In genomic region chr7:157691521-157692155, GRCh38 we compare ENCODE assay signal across 10 cellular contexts.
A peak's percentile ranks its signal among the peaks of the same experiment; 100 is the strongest.
DNase-seq lines count a peak whose midpoint lies in the region; ATAC-seq, FAIRE-seq and TF ChIP-seq lines count a peak whose summit lies in the region.
"Had no signal": no experiment of that assay in that cellular context is flagged by ENCODE, and none has a peak within 500 bp of the region (broad histone marks: within the 10 kb centered on the region; RNA-seq: fewer than 3 reads in every experiment).

No MANE protein-coding gene starts in this region.

- TF ChIP-seq POLR2A in endothelial cell of umbilical vein (IDR thresholded peaks at IDR 0.05; ENCODE audit: low read depth, low read length), result no peak

- H3K4me2 ChIP-seq in endothelial cell of umbilical vein (ENCODE audit: insufficient read depth, low read length), result no peak overlapping the region

- intact Hi-C loops in Calu3 (cut with micrococcal nuclease; ENCODE audit: unreplicated experiment) (no loop called here), endothelial cell of umbilical vein (cut with micrococcal nuclease) (no loop called here)

- no TSS peak for BruUV-seq in Calu3 (replicated peaks; lab: Mats Ljungman, UMichigan)
- no TSS peak for BruUV-seq in endothelial cell of umbilical vein (replicated peaks; lab: Mats Ljungman, UMichigan)

- CTCF ChIA-PET in Calu3 (lab: Charles Lee), result interaction anchor here (0.6 kb wide), 1 partner anchor 137 kb away, joined by 3 read pairs; no protein-coding TSS in a partner anchor
- CTCF ChIA-PET in endothelial cell of umbilical vein (lab: Charles Lee), result interaction anchor here (0.6 kb wide), 1 partner anchor 803 kb away, joined by 4 read pairs; no protein-coding TSS in a partner anchor

- H4K20me1 ChIP-seq in endothelial cell of umbilical vein (replicated peaks; ENCODE audit: control insufficient read depth, extremely low read depth, insufficient read depth, low read length), result no peaks in the 10 kb centered on the region

- DNase-seq in Calu3, result no peak
- DNase-seq in NCI-H345 (lab: John Stamatoyannopoulos, UW), result peak; percentile 33
- peak; percentile 4 for DNase-seq in endothelial cell of umbilical vein (ENCODE audit: low read depth, low spot score)
- peak; percentile 83 for DNase-seq in osteocyte (ENCODE audit: extremely low spot score, unreplicated experiment)
- DNase-seq in iPS-NIHi11 (ENCODE audit: low spot score), result no peak
- no peak for DNase-seq in putamen (ENCODE audit: low spot score)
- DNase-seq in KBM-7, result no peak
- DNase-seq: MM.1S had no signal

- no peak overlapping the region for H3K4me3 ChIP-seq in endothelial cell of umbilical vein (replicated peaks in 1 of 3; ENCODE audit: insufficient read depth in 1 of 3, low read depth in 1 of 3, low read length in 3 of 3)

- H3K36me3 Mint-ChIP-seq in Calu3 (ENCODE audit: insufficient read depth, unreplicated experiment), result peaks cover 8% of the 10 kb centered on the region
- H3K36me3 Mint-ChIP-seq in osteocyte (ENCODE audit: unreplicated experiment), result no peaks in the 10 kb centered on the region

- H3K9me3 Mint-ChIP-seq in Calu3 (ENCODE audit: low read depth, unreplicated experiment) (no peaks in the 10 kb centered on the region), osteocyte (ENCODE audit: unreplicated experiment) (peaks cover 3% of the 10 kb centered on the region)

- peaks cover 51 to 71% of the 10 kb centered on the region in 2 experiments for H3K27me3 ChIP-seq in endothelial cell of umbilical vein (ENCODE audit: control insufficient read depth in 2 of 2, insufficient read depth in 2 of 2, low read length in 2 of 2)

- no peaks in the 10 kb centered on the region for H3K79me2 ChIP-seq in endothelial cell of umbilical vein (ENCODE audit: control insufficient read depth, insufficient read depth, low read length)

- H2AFZ ChIP-seq in endothelial cell of umbilical vein (ENCODE audit: low read depth, low read length), result no peak overlapping the region

- H3K9me3 ChIP-seq in endothelial cell of umbilical vein (replicated peaks; ENCODE audit: control insufficient read depth, insufficient read depth, low read length), result no peaks in the 10 kb centered on the region
- H3K9me3 ChIP-seq: neutrophil had no signal

- H3K27ac Mint-ChIP-seq in Calu3 (ENCODE audit: unreplicated experiment) (no peak overlapping the region), osteocyte (ENCODE audit: unreplicated experiment) (no peak overlapping the region)

- H3K9ac ChIP-seq in endothelial cell of umbilical vein (replicated peaks; ENCODE audit: extremely low read depth, insufficient read depth, low read length), result no peak overlapping the region

- H3K36me3 ChIP-seq in endothelial cell of umbilical vein (ENCODE audit: control insufficient read depth in 2 of 2, extremely low read depth in 1 of 2, insufficient read depth in 2 of 2, low read length in 2 of 2), result no peaks in the 10 kb centered on the region
- H3K36me3 ChIP-seq: neutrophil had no signal

- no peaks in the 10 kb centered on the region for H3K9me1 ChIP-seq in endothelial cell of umbilical vein (replicated peaks; ENCODE audit: control insufficient read depth, extremely low read depth, insufficient read depth, low read length)

- no peaks in the 10 kb centered on the region for H3K4me1 ChIP-seq in endothelial cell of umbilical vein (ENCODE audit: control insufficient read depth, extremely low read depth, insufficient read depth, low read length)

- no peaks in the 10 kb centered on the region for H3K4me1 Mint-ChIP-seq in Calu3 (ENCODE audit: low read depth, unreplicated experiment)
- H3K4me1 Mint-ChIP-seq in osteocyte (ENCODE audit: unreplicated experiment), result peaks cover 9% of the 10 kb centered on the region

- H3K27ac ChIP-seq in endothelial cell of umbilical vein (ENCODE audit: insufficient read depth, low read depth, low read length), result no peak overlapping the region
- H3K27ac ChIP-seq: neutrophil had no signal

- in situ Hi-C loops in KBM-7 (cut with MboI; ENCODE audit: low pct_unique_long_range_greater_than_20kb, low sequenced_read_pairs), result no loop called here

- H3K4me3 Mint-ChIP-seq in Calu3 (ENCODE audit: low read depth, unreplicated experiment) (peak overlapping the region; percentile 48), osteocyte (ENCODE audit: unreplicated experiment) (peak overlapping the region; percentile 29)

- POLR2A ChIA-PET in endothelial cell of umbilical vein (lab: Charles Lee), result no interaction called here

- no peak for ATAC-seq in GM18907 (IDR thresholded peaks at IDR 0.05; ENCODE audit: unreplicated experiment)

- dilution Hi-C loops in endothelial cell of umbilical vein (cut with MboI; ENCODE audit: extremely low pct_ligation_motif_present, low sequenced_read_pairs), result no loop called here

- no peak for FAIRE-seq in endothelial cell of umbilical vein (lab: Jason Lieb, UNC)

- no peaks in the 10 kb centered on the region for H3K27me3 Mint-ChIP-seq in Calu3 (ENCODE audit: unreplicated experiment)
- peaks cover 47% of the 10 kb centered on the region for H3K27me3 Mint-ChIP-seq in osteocyte (ENCODE audit: unreplicated experiment)

- no peak for TF ChIP-seq CTCF in Calu3 (IDR thresholded peaks at IDR 0.05; ENCODE audit: unreplicated experiment)
- no peak for TF ChIP-seq CTCF in endothelial cell of umbilical vein (IDR thresholded peaks at IDR 0.05; ENCODE audit: extremely low read depth in 1 of 2, insufficient read depth in 1 of 2, low read depth in 1 of 2, low read length in 2 of 2)
- no peak for TF ChIP-seq CTCF in osteocyte (IDR thresholded peaks at IDR 0.05)

TF ChIP-seq in endothelial cell of umbilical vein, 7 proteins besides CTCF, POLR2A, EP300 and RAD21:
- no peak for TF ChIP-seq FOS (IDR thresholded peaks at IDR 0.05; ENCODE audit: borderline replicate concordance, insufficient read depth, low read length)
- TF ChIP-seq POLR2AphosphoS5 (IDR thresholded peaks at IDR 0.05; ENCODE audit: insufficient read depth, low read depth, low read length), result no peak
- no peak for TF ChIP-seq MAX (IDR thresholded peaks at IDR 0.05; ENCODE audit: insufficient read depth, insufficient read length)
- no peak for TF ChIP-seq GATA2 (IDR thresholded peaks at IDR 0.05; ENCODE audit: insufficient read depth, insufficient read length, low read depth, low read length)
- no peak for TF ChIP-seq EZH2 (IDR thresholded peaks at IDR 0.05; ENCODE audit: borderline replicate concordance, low read depth, low read length, severe bottlenecking)
- TF ChIP-seq JUN (IDR thresholded peaks at IDR 0.05; ENCODE audit: borderline replicate concordance, insufficient read depth, insufficient read length, low read depth), result no peak
- no peak for TF ChIP-seq MYC (IDR thresholded peaks at IDR 0.05; ENCODE audit: low read depth, low read length)

Comparison
In these comparisons a context has a peak if more than half of its experiments do, and no peak if none do; other contexts are left out.
1. DNase-seq: peak in NCI-H345 (single experiment), endothelial cell of umbilical vein (single experiment) and osteocyte (single experiment); none in Calu3 (single experiment), iPS-NIHi11 (single experiment), putamen (single experiment) and KBM-7 (single experiment).